In genomic region chr11:77085652-77086051, GRCh38 we compare ENCODE assay signal across 29 cellular contexts. TPM values are rescaled to one million over a fixed set of nuclear protein-coding genes. Genes with fewer than 3 reads are reported as not detected.
A peak's percentile ranks its signal among the peaks of the same experiment; 100 is the strongest.
DNase-seq lines count a peak whose midpoint lies in the region; ATAC-seq and TF ChIP-seq lines count a peak whose summit lies in the region.
"Had no signal": no experiment of that assay in that cellular context is flagged by ENCODE, and none has a peak within 500 bp of the region (broad histone marks: within the 10 kb centered on the region; RNA-seq: fewer than 3 reads in every experiment).

No MANE protein-coding gene starts in this region.

- no peak overlapping the region for H2AK5ac ChIP-seq in mesendoderm (ENCODE audit: low read length)

- DNase-seq in Peyer's patch = peak in 2 of 3 donors; percentile 29 to 38
- peak; percentile 77 for DNase-seq in mesenteric fat pad (ENCODE audit: low spot score)
- DNase-seq in sciatic nerve (ENCODE audit: low spot score) = peak; percentile 47
- no peak for DNase-seq in DMS114 treated with DMSO at 0.1 percent for 48 hours (lab: John Stamatoyannopoulos, UW; ENCODE audit: unreplicated experiment)
- no peak for DNase-seq in HUDEP-2 (lab: John Stamatoyannopoulos, UW; ENCODE audit: unreplicated experiment in 76 of 76)
- DNase-seq in NCI-H524 treated with DMSO at 0.1 percent for 48 hours (lab: John Stamatoyannopoulos, UW) = no peak
- DNase-seq in mesendoderm = no peak
- DNase-seq: activated CD4-positive, alpha-beta T cell treated with anti-CD3 and anti-CD28 coated beads, Interleukin-2, amount 10 ng/mL, durations not matched to agents 24 days and 14 days; activated naive CD4-positive, alpha-beta T cell treated with Interleukin-2 at 50 U/mL for 16 hours; activated T-cell treated with anti-CD3 and anti-CD28 coated beads, Interleukin-2, amount 50 U/mL, for 48 hours; CD4-positive, CD25-positive, alpha-beta regulatory T cell; effector memory CD4-positive, alpha-beta T cell; IMR-90; kidney glomerular epithelial cell; NCI-H1092; NCI-H1694 treated with DMSO at 0.1 percent for 48 hours; NCI-H2171 treated with DMSO at 0.1 percent for 48 hours; NCI-H524; PC-9; SHP77 treated with DMSO at 0.1 percent for 48 hours; stimulated activated naive CD4-positive, alpha-beta T cell; T-helper 9 cell had no signal

- no peak overlapping the region for H4K5ac ChIP-seq in mesendoderm (ENCODE audit: low read length)

- WGBS in mesendoderm (ENCODE audit: extremely low coverage, insufficient coverage, low lambda C conversion rate) = no CpG with 5 or more reads among the region's 6 CpGs

- H4K20me1 ChIP-seq in BLaER1 treated with 17β-estradiol and CSF1 and Interleukin-3, amounts not matched to agents 10 nM and 100 nM = peaks cover 0 to 21% (median 0%) of the 10 kb centered on the region in 11 experiments; a peak in 5 of 22 replicates

- no peaks in the 10 kb centered on the region for H3K9me3 ChIP-seq in BLaER1 treated with 17β-estradiol and CSF1 and Interleukin-3, amounts not matched to agents 10 nM and 100 nM (replicated peaks in 1 of 11)
- no peaks in the 10 kb centered on the region for H3K9me3 ChIP-seq in Peyer's patch
- H3K9me3 ChIP-seq: right atrium auricular region, testis had no signal

- no peak overlapping the region for H3K4ac ChIP-seq in mesendoderm (ENCODE audit: low read depth, low read length)

- H3K4me1 ChIP-seq in BLaER1 treated with 17β-estradiol and CSF1 and Interleukin-3, amounts not matched to agents 10 nM and 100 nM = peaks cover 57 to 71% (median 68%) of the 10 kb centered on the region in 10 experiments
- peaks cover 0 to 91% (median 22%) of the 10 kb centered on the region in 4 donors for H3K4me1 ChIP-seq in Peyer's patch
- H3K4me1 ChIP-seq in mesendoderm (ENCODE audit: control insufficient read depth, low read depth, low read length) = peaks cover 3% of the 10 kb centered on the region
- H3K4me1 ChIP-seq: parathyroid adenoma had no signal

- intact Hi-C loops in sciatic nerve (cut with DNase I) = no loop called here

- no peak overlapping the region for H3K56ac ChIP-seq in mesendoderm (ENCODE audit: low read length)

- H4K8ac ChIP-seq in mesendoderm (ENCODE audit: low read depth, low read length) = no peak overlapping the region

- H3K4me3 ChIP-seq in BLaER1 treated with 17β-estradiol and CSF1 and Interleukin-3, amounts not matched to agents 10 nM and 100 nM = no peak overlapping the region
- H3K4me3 ChIP-seq in Peyer's patch = no peak overlapping the region
- no peak overlapping the region for H3K4me3 ChIP-seq in mesendoderm (ENCODE audit: low read length)
- H3K4me3 ChIP-seq: PC-9, right atrium auricular region, testis had no signal

- 0 out of 22 replicates have a peak overlapping the region, but pooled peaks of 1 of the 11 experiments have one; percentile 66 for H3K9ac ChIP-seq in BLaER1 treated with 17β-estradiol and CSF1 and Interleukin-3, amounts not matched to agents 10 nM and 100 nM
- H3K9ac ChIP-seq in mesendoderm (ENCODE audit: low read length) = no peak overlapping the region
- H3K9ac ChIP-seq: parathyroid adenoma had no signal

- no peaks in the 10 kb centered on the region for H3K79me1 ChIP-seq in mesendoderm (ENCODE audit: low read length)

- H3K27me3 ChIP-seq in BLaER1 treated with 17β-estradiol and CSF1 and Interleukin-3, amounts not matched to agents 10 nM and 100 nM = no peaks in the 10 kb centered on the region
- H3K27me3 ChIP-seq in Peyer's patch (no peaks in the 10 kb centered on the region), mesendoderm (ENCODE audit: insufficient read depth, low read length, poor library complexity) (no peaks in the 10 kb centered on the region)
- H3K27me3 ChIP-seq: right atrium auricular region, testis had no signal

- no peak for ATAC-seq in sciatic nerve
- ATAC-seq: natural killer cell treated with Interleukin-12 subunit alpha and Interleukin-12 subunit beta and Interleukin-15 and Interleukin-18, amount 100 ng/mL, for 72 hours had no signal

- peak overlapping the region; percentile 28 to 67 (median 49); a peak in 17 of 22 replicates for H3K4me2 ChIP-seq in BLaER1 treated with 17β-estradiol and CSF1 and Interleukin-3, amounts not matched to agents 10 nM and 100 nM
- no peak overlapping the region for H3K4me2 ChIP-seq in mesendoderm (ENCODE audit: low read length)
- H3K4me2 ChIP-seq: PC-9 had no signal

- TF ChIP-seq POLR2A in Peyer's patch (IDR thresholded peaks at IDR 0.05) = no peak

- H3K23ac ChIP-seq in mesendoderm (ENCODE audit: low read length) = no peak overlapping the region

- no peak overlapping the region for H2BK5ac ChIP-seq in mesendoderm (ENCODE audit: low read length)

- no peak overlapping the region for H2BK120ac ChIP-seq in mesendoderm (ENCODE audit: low read depth, low read length)

- H3K79me2 ChIP-seq in mesendoderm (ENCODE audit: control insufficient read depth, insufficient read depth, low read length) = no peaks in the 10 kb centered on the region
- H3K79me2 ChIP-seq: parathyroid adenoma had no signal

- H3K36me3 ChIP-seq in BLaER1 treated with 17β-estradiol and CSF1 and Interleukin-3, amounts not matched to agents 10 nM and 100 nM = no peaks in the 10 kb centered on the region
- H3K36me3 ChIP-seq in Peyer's patch = peaks cover 0 to 10% (median 0%) of the 10 kb centered on the region in 3 donors
- H3K36me3 ChIP-seq in mesendoderm (ENCODE audit: control insufficient read depth, insufficient read depth, low read length) = no peaks in the 10 kb centered on the region
- H3K36me3 ChIP-seq: right atrium auricular region had no signal

- no peak overlapping the region for H3K18ac ChIP-seq in mesendoderm (ENCODE audit: low read length)

- no peak overlapping the region for H3K27ac ChIP-seq in BLaER1 treated with 17β-estradiol and CSF1 and Interleukin-3, amounts not matched to agents 10 nM and 100 nM
- H3K27ac ChIP-seq in Peyer's patch = peak overlapping the region in 3 of 4 donors; percentile 82 to 99 (median 98)
- no peak overlapping the region for H3K27ac ChIP-seq in mesendoderm (ENCODE audit: low read depth, low read length)
- H3K27ac ChIP-seq: parathyroid adenoma, PC-9, right atrium auricular region had no signal

- H2BK15ac ChIP-seq in mesendoderm (replicated peaks; ENCODE audit: low read depth) = no peak overlapping the region

- no peak for TF ChIP-seq CTCF in Peyer's patch (IDR thresholded peaks at IDR 0.05)

RNA-seq across cellular contexts. Expression of gene OMP, which starts 17.0 kb away (rescaled TPM):
- total RNA-seq in Peyer's patch = 10 to 100 TPM; 11.2 to 44.3 (median 21.3) TPM
- not detected for total RNA-seq in mesenteric fat pad
- 2.8 TPM for total RNA-seq in sciatic nerve
- polyA plus RNA-seq in mesendoderm (2013, experiment 1 of 2) = 0.11 TPM
- polyA plus RNA-seq in mesendoderm (2013, experiment 2 of 2) = not detected
- total RNA-seq: activated CD4-positive, alpha-beta T cell treated with anti-CD3 and anti-CD28 coated beads, Interleukin-2, amount 10 ng/mL, durations not matched to agents 24 days and 14 days; CD4-positive, CD25-positive, alpha-beta regulatory T cell; fibroblast of villous mesenchyme; H4; IMR-90; natural killer cell treated with Interleukin-12 subunit alpha and Interleukin-12 subunit beta and Interleukin-15 and Interleukin-18, amount 100 ng/mL, for 72 hours; right atrium auricular region had no signal
- polyA plus RNA-seq: CD4-positive, CD25-positive, alpha-beta regulatory T cell had no signal

RNA-seq across cellular contexts. Expression of gene CAPN5, which starts 18.9 kb away (rescaled TPM):
- total RNA-seq in Peyer's patch (100 to 1,000 TPM in 3 of 4 donors, 10 to 100 TPM in 1; 75.9 to 203 (median 162) TPM), mesenteric fat pad (5.1 TPM), sciatic nerve (20.1 TPM)
- 13.6 TPM for polyA plus RNA-seq in mesendoderm (2013, experiment 1 of 2)
- 13.4 TPM for polyA plus RNA-seq in mesendoderm (2013, experiment 2 of 2)

RNA-seq across cellular contexts. Expression of gene MYO7A, which starts 42.4 kb away (rescaled TPM):
- total RNA-seq in Peyer's patch (10 to 100 TPM in 1 of 4 donors, 1 to 10 TPM in 3; 6.1 to 15.7 (median 7.1) TPM), mesenteric fat pad (23.2 TPM), sciatic nerve (16.7 TPM)
- 0.51 TPM for polyA plus RNA-seq in mesendoderm (2013, experiment 1 of 2)
- 0.49 TPM for polyA plus RNA-seq in mesendoderm (2013, experiment 2 of 2)
- total RNA-seq: IMR-90 had no signal

RNA-seq across cellular contexts. Expression of gene B3GNT6, which starts 51.5 kb away (rescaled TPM):
- total RNA-seq in Peyer's patch (10 to 100 TPM in 3 of 4 donors, 1 to 10 TPM in 1; 5.0 to 76.4 (median 26.2) TPM), mesenteric fat pad (not detected), sciatic nerve (not detected)
- 0.03 TPM for polyA plus RNA-seq in mesendoderm (2013, experiment 1 of 2)
- polyA plus RNA-seq in mesendoderm (2013, experiment 2 of 2) = 0.06 TPM
- total RNA-seq: activated CD4-positive, alpha-beta T cell treated with anti-CD3 and anti-CD28 coated beads, Interleukin-2, amount 10 ng/mL, durations not matched to agents 24 days and 14 days; CD4-positive, CD25-positive, alpha-beta regulatory T cell; fibroblast of villous mesenchyme; H4; IMR-90; natural killer cell treated with Interleukin-12 subunit alpha and Interleukin-12 subunit beta and Interleukin-15 and Interleukin-18, amount 100 ng/mL, for 72 hours; PC-9; right atrium auricular region had no signal
- polyA plus RNA-seq: CD4-positive, CD25-positive, alpha-beta regulatory T cell had no signal

Comparison
In these comparisons a context has a peak if more than half of its experiments do, and no peak if none do; other contexts are left out.
1. H3K27ac ChIP-seq: peak in Peyer's patch (3 of 4); none in BLaER1 treated with 17β-estradiol and CSF1 and Interleukin-3, amounts not matched to agents 10 nM and 100 nM (0 of 11) and mesendoderm (single experiment).
2. DNase-seq: peak in Peyer's patch (2 of 3), mesenteric fat pad (single experiment) and sciatic nerve (single experiment); none in DMS114 treated with DMSO at 0.1 percent for 48 hours (single experiment), HUDEP-2 (0 of 76), NCI-H524 treated with DMSO at 0.1 percent for 48 hours (single experiment) and mesendoderm (single experiment).